In genomic region chr15:80669599-80670273, GRCh38 we compare ENCODE assay signal across 18 cellular contexts. TPM values are rescaled to one million over a fixed set of nuclear protein-coding genes. Genes with fewer than 3 reads are reported as not detected.
DNase-seq lines count a peak whose midpoint lies in the region; ATAC-seq and TF ChIP-seq lines count a peak whose summit lies in the region.
"Had no signal": no experiment of that assay in that cellular context is flagged by ENCODE, and none has a peak within 500 bp of the region (broad histone marks: within the 10 kb centered on the region; RNA-seq: fewer than 3 reads in every experiment).

No MANE protein-coding gene starts in this region.

- H3K4me3 Mint-ChIP-seq in stimulated activated effector memory CD8-positive, alpha-beta T cell treated with anti-CD3 and anti-CD28 coated beads, Interleukin-12 subunit alpha, Interleukin-12 subunit beta, amount 100 ng/mL, for 72 hours: no peak overlapping the region
- H3K4me3 Mint-ChIP-seq in activated CD4-positive, alpha-beta memory T cell treated with anti-CD3 and anti-CD28 coated beads, Interleukin-2, amount 10 ng/mL, durations not matched to agents 7 days and 5 days: no peak overlapping the region
- H3K4me3 Mint-ChIP-seq: activated naive CD8-positive, alpha-beta T cell; central memory CD8-positive, alpha-beta T cell; nephron; T-cell had no signal

- H3K4me1 Mint-ChIP-seq in stimulated activated effector memory CD8-positive, alpha-beta T cell treated with anti-CD3 and anti-CD28 coated beads, Interleukin-12 subunit alpha, Interleukin-12 subunit beta, amount 100 ng/mL, for 72 hours: no peaks in the 10 kb centered on the region
- H3K4me1 Mint-ChIP-seq in activated CD4-positive, alpha-beta memory T cell treated with anti-CD3 and anti-CD28 coated beads, Interleukin-2, amount 10 ng/mL, durations not matched to agents 7 days and 5 days: no peaks in the 10 kb centered on the region
- H3K4me1 Mint-ChIP-seq: central memory CD8-positive, alpha-beta T cell; T-cell had no signal

- in situ Hi-C loops in astrocyte of the spinal cord (cut with HindIII; ENCODE audit: low sequenced_read_pairs): no loop called here

- DNase-seq in astrocyte of the spinal cord (ENCODE audit: low read depth, low spot score) (peak; percentile 4), dorsolateral prefrontal cortex (no peak), left cardiac atrium (no peak), NCI-H128 (lab: John Stamatoyannopoulos, UW; ENCODE audit: unreplicated experiment) (no peak)
- DNase-seq in stimulated activated effector memory CD8-positive, alpha-beta T cell treated with anti-CD3 and anti-CD28 coated beads, Interleukin-12 subunit alpha, Interleukin-12 subunit beta, amount 100 ng/mL, for 72 hours (ENCODE audit: low spot score in 2 of 2): no peak
- DNase-seq in activated CD4-positive, alpha-beta memory T cell treated with anti-CD3 and anti-CD28 coated beads, Interleukin-2, amount 10 ng/mL, durations not matched to agents 7 days and 5 days: no peak
- DNase-seq: activated CD4-positive, CD25-positive, alpha-beta regulatory T cell; activated CD8-positive, alpha-beta memory T cell treated with anti-CD3 and anti-CD28 coated beads, Interleukin-2, amount 50 U/mL, for 48 hours; left lung; NCI-H1092; stimulated activated CD4-positive, alpha-beta T cell treated with anti-CD3 and anti-CD28 coated beads, Interleukin-2, amount 100 ng/mL, for 24 hours; T-cell had no signal

- TF ChIP-seq CTCF in astrocyte of the spinal cord (IDR thresholded peaks at IDR 0.05; ENCODE audit: low read depth, low read length): no peak
- no peak for TF ChIP-seq CTCF in dorsolateral prefrontal cortex (IDR thresholded peaks at IDR 0.05 in 54 of 56, conservative IDR thresholded peaks at IDR 0.05 in 2 of 56; ENCODE audit: low read depth in 1 of 56, partially characterized antibody in 56 of 56)

- peaks cover 12% of the 10 kb centered on the region for H3K27me3 Mint-ChIP-seq in activated CD4-positive, alpha-beta memory T cell treated with anti-CD3 and anti-CD28 coated beads, Interleukin-2, amount 10 ng/mL, durations not matched to agents 7 days and 5 days

- H3K9me3 Mint-ChIP-seq in stimulated activated effector memory CD8-positive, alpha-beta T cell treated with anti-CD3 and anti-CD28 coated beads, Interleukin-12 subunit alpha, Interleukin-12 subunit beta, amount 100 ng/mL, for 72 hours: no peaks in the 10 kb centered on the region
- no peaks in the 10 kb centered on the region for H3K9me3 Mint-ChIP-seq in activated CD4-positive, alpha-beta memory T cell treated with anti-CD3 and anti-CD28 coated beads, Interleukin-2, amount 10 ng/mL, durations not matched to agents 7 days and 5 days
- H3K9me3 Mint-ChIP-seq: central memory CD8-positive, alpha-beta T cell; T-cell had no signal

- CTCF ChIA-PET in activated CD4-positive, alpha-beta memory T cell treated with anti-CD3 and anti-CD28 coated beads, Interleukin-2, amount 10 ng/mL, durations not matched to agents 7 days and 5 days (lab: Charles Lee): no interaction called here

- no peak overlapping the region for H3K4me3 ChIP-seq in astrocyte of the spinal cord (ENCODE audit: low read depth, low read length)
- H3K4me3 ChIP-seq in dorsolateral prefrontal cortex: no peak overlapping the region
- H3K4me3 ChIP-seq: left lung, right atrium auricular region had no signal

- ATAC-seq in GM18511 (IDR thresholded peaks at IDR 0.05; ENCODE audit: unreplicated experiment): peak; percentile 70
- ATAC-seq in HG03460 (IDR thresholded peaks at IDR 0.05; ENCODE audit: unreplicated experiment): peak; percentile 64
- peak; percentile 49 for ATAC-seq in stimulated activated effector memory CD8-positive, alpha-beta T cell treated with anti-CD3 and anti-CD28 coated beads, Interleukin-12 subunit alpha, Interleukin-12 subunit beta, amount 100 ng/mL, for 72 hours
- ATAC-seq in left cardiac atrium: no peak
- ATAC-seq: left lung, T-cell had no signal

- no peaks in the 10 kb centered on the region for H3K27me3 ChIP-seq in dorsolateral prefrontal cortex
- H3K27me3 ChIP-seq: left lung, right atrium auricular region had no signal

- no peak overlapping the region for H3K27ac ChIP-seq in dorsolateral prefrontal cortex
- H3K27ac ChIP-seq: left lung, right atrium auricular region had no signal

- no peaks in the 10 kb centered on the region for H3K36me3 Mint-ChIP-seq in stimulated activated effector memory CD8-positive, alpha-beta T cell treated with anti-CD3 and anti-CD28 coated beads, Interleukin-12 subunit alpha, Interleukin-12 subunit beta, amount 100 ng/mL, for 72 hours
- H3K36me3 Mint-ChIP-seq in activated CD4-positive, alpha-beta memory T cell treated with anti-CD3 and anti-CD28 coated beads, Interleukin-2, amount 10 ng/mL, durations not matched to agents 7 days and 5 days (ENCODE audit: low read depth): no peaks in the 10 kb centered on the region
- H3K36me3 Mint-ChIP-seq: activated naive CD8-positive, alpha-beta T cell; T-cell had no signal

- intact Hi-C loops in dorsolateral prefrontal cortex (cut with DNase I) (no loop called here), left cardiac atrium (cut with DNase I) (no loop called here)

- H3K27ac Mint-ChIP-seq in stimulated activated effector memory CD8-positive, alpha-beta T cell treated with anti-CD3 and anti-CD28 coated beads, Interleukin-12 subunit alpha, Interleukin-12 subunit beta, amount 100 ng/mL, for 72 hours: no peak overlapping the region
- no peak overlapping the region for H3K27ac Mint-ChIP-seq in activated CD4-positive, alpha-beta memory T cell treated with anti-CD3 and anti-CD28 coated beads, Interleukin-2, amount 10 ng/mL, durations not matched to agents 7 days and 5 days
- H3K27ac Mint-ChIP-seq: activated naive CD8-positive, alpha-beta T cell; nephron; T-cell had no signal

- POLR2A ChIA-PET in activated CD4-positive, alpha-beta memory T cell treated with anti-CD3 and anti-CD28 coated beads, Interleukin-2, amount 10 ng/mL, durations not matched to agents 7 days and 5 days (lab: Charles Lee): no interaction called here

RNA-seq across cellular contexts. Expression of gene ABHD17C, which starts 25.4 kb away (rescaled TPM):
- total RNA-seq in dorsolateral prefrontal cortex (10 to 100 TPM; 14.5 to 33.2 (median 21.2) TPM), left cardiac atrium (1 to 10 TPM; 3.3 to 5.3 TPM)
- total RNA-seq in activated CD4-positive, alpha-beta memory T cell treated with anti-CD3 and anti-CD28 coated beads, Interleukin-2, amount 10 ng/mL, durations not matched to agents 7 days and 5 days: 1 to 10 TPM; 3.8 to 4.0 TPM

Comparison
In these comparisons a context has a peak if more than half of its experiments do, and no peak if none do; other contexts are left out.
1. ATAC-seq: peak in GM18511 (single experiment), HG03460 (single experiment) and stimulated activated effector memory CD8-positive, alpha-beta T cell treated with anti-CD3 and anti-CD28 coated beads, Interleukin-12 subunit alpha, Interleukin-12 subunit beta, amount 100 ng/mL, for 72 hours (single experiment); none in left cardiac atrium (0 of 2).